1 cellular context compared by ENCODE assay signal in genomic region chr6:116969211-116969863, GRCh38.
TF ChIP-seq lines count a peak whose summit lies in the region.

No MANE protein-coding gene starts in this region.

TF ChIP-seq in Ishikawa, 13 proteins besides CTCF, POLR2A, EP300 and RAD21 (continued from another document):
- TF ChIP-seq EGR1 (IDR thresholded peaks at IDR 0.05) (no peak), REST (IDR thresholded peaks at IDR 0.05; ENCODE audit: low read depth) (no peak), CEBPB (IDR thresholded peaks at IDR 0.05) (no peak), TAF1 (IDR thresholded peaks at IDR 0.05; ENCODE audit: low read depth) (no peak), USF1 (IDR thresholded peaks at IDR 0.05) (no peak), TEAD4 (IDR thresholded peaks at IDR 0.05) (no peak), NFIC (IDR thresholded peaks at IDR 0.05) (no peak), ZBTB7A (IDR thresholded peaks at IDR 0.05; ENCODE audit: low read depth) (no peak), FOXM1 (IDR thresholded peaks at IDR 0.05; ENCODE audit: borderline replicate concordance, low read depth) (no peak)
TF ChIP-seq in Ishikawa: peak in this region for 0.
